ENCODE assay signal across 8 cellular contexts in genomic region chr1:94237291-94238226, GRCh38. TPM values are rescaled to one million over a fixed set of nuclear protein-coding genes. Genes with fewer than 3 reads are reported as not detected.
A peak's percentile ranks its signal among the peaks of the same experiment; 100 is the strongest.
DNase-seq lines count a peak whose midpoint lies in the region; ATAC-seq, FAIRE-seq and TF ChIP-seq lines count a peak whose summit lies in the region.

TSS of gene ARHGAP29 (minus strand) at chr1:94237584. CDS start at chr1:94231611, 5,973 bp downstream.

- no peak within 1 kb of the TSS for H2BK15ac ChIP-seq in H1 (ENCODE audit: low read length)

- H3K23ac ChIP-seq in H1 (ENCODE audit: insufficient read length) = no peak within 1 kb of the TSS

- TF ChIP-seq CTCF in GM12875 (IDR thresholded peaks at IDR 0.05; ENCODE audit: borderline replicate concordance, insufficient read depth, low read depth, low read length) = no peak
- peak in 1 of 3 experiments; percentile 11; a peak in 2 of 4 replicates for TF ChIP-seq CTCF in H1 (IDR thresholded peaks at IDR 0.05; ENCODE audit: control extremely low read depth in 1 of 3, insufficient read depth in 1 of 3, low read depth in 1 of 3, low read length in 3 of 3)

- H3K4me2 ChIP-seq in H1 (ENCODE audit: insufficient read depth in 1 of 2, low read depth in 2 of 2, low read length in 2 of 2) = peak within 1 kb of the TSS; percentile 70 to 95

- no peaks in the 10 kb centered on the region for H4K20me1 ChIP-seq in H1 (replicated peaks in 1 of 2; ENCODE audit: control insufficient read depth in 1 of 2, insufficient read depth in 2 of 2, low read length in 2 of 2)

- no peak within 1 kb of the TSS for H2BK20ac ChIP-seq in H1 (ENCODE audit: low read length)

- no peak within 1 kb of the TSS for H2BK5ac ChIP-seq in H1 (ENCODE audit: low read depth, low read length)

- no peak within 1 kb of the TSS; the same call in 1 of the 2 replicates for H4K8ac ChIP-seq in H1 (ENCODE audit: extremely low read depth, insufficient read depth, low read length)

- ATAC-seq in HG02642 (IDR thresholded peaks at IDR 0.05; ENCODE audit: poor library complexity, unreplicated experiment) = peak; percentile 92
- ATAC-seq in GM18870 (IDR thresholded peaks at IDR 0.05; ENCODE audit: unreplicated experiment) = no peak

- no peak within 1 kb of the TSS for H2BK120ac ChIP-seq in H1 (replicated peaks; ENCODE audit: low read depth, low read length)

- H3K9me3 ChIP-seq in H1 (ENCODE audit: insufficient read depth in 2 of 2, low read depth in 1 of 2, low read length in 1 of 2) = no peaks in the 10 kb centered on the region
- H3K9me3 ChIP-seq in mesodermal cell (ENCODE audit: control insufficient read depth, low read length) = no peaks in the 10 kb centered on the region

- no peak within 1 kb of the TSS for H2AK5ac ChIP-seq in H1 (ENCODE audit: low read depth, low read length)

- H2AFZ ChIP-seq in H1 (ENCODE audit: low read length) = peak within 1 kb of the TSS; percentile 100; the same call in 1 of the 2 replicates

- peaks cover 11% of the 10 kb centered on the region; the same call in 1 of the 2 replicates for H3K23me2 ChIP-seq in H1 (ENCODE audit: low read depth, low read length)

- H3K4ac ChIP-seq in H1 (replicated peaks; ENCODE audit: insufficient read length, low read depth, low read length) = no peak within 1 kb of the TSS

- CTCF ChIA-PET in H1 (lab: Charles Lee; ENCODE audit: partially characterized antibody) = interaction anchor here (0.7 to 13.1 kb wide), 17 partner anchors 10 to 212 kb away, joined by 3 to 151 read pairs (median 4); partner anchors contain the start of gene ABCD3

- peak within 1 kb of the TSS; percentile 44 for H3K4me3 ChIP-seq in GM12875 (ENCODE audit: low read depth, low read length)
- H3K4me3 ChIP-seq in H1 (ENCODE audit: extremely low read depth in 1 of 4, insufficient read depth in 2 of 4, low read depth in 3 of 4, low read length in 4 of 4) = peak within 1 kb of the TSS; percentile 53 to 84 (median 70)
- H3K4me3 ChIP-seq in mesodermal cell (ENCODE audit: extremely low read depth, insufficient read depth, low read length, poor library complexity, severe bottlenecking) = peak within 1 kb of the TSS; percentile 85

- H3K27ac ChIP-seq in H1 (ENCODE audit: low read depth, low read length) = no peak within 1 kb of the TSS
- H3K27ac ChIP-seq in mesodermal cell (ENCODE audit: low read depth, low read length, severe bottlenecking) = peak within 1 kb of the TSS; percentile 39

- no peak within 1 kb of the TSS for H3K56ac ChIP-seq in H1 (replicated peaks; ENCODE audit: insufficient read length, low read depth, low read length)

- TF ChIP-seq POLR2A in H1 (IDR thresholded peaks at IDR 0.05; ENCODE audit: control extremely low read depth in 1 of 2, low read depth in 2 of 2, low read length in 2 of 2) = peak in 1 of 2 experiments; percentile 76; a peak in 2 of 3 replicates

- H3K36me3 ChIP-seq in H1 (ENCODE audit: control insufficient read depth in 2 of 4, insufficient read depth in 4 of 4, low read length in 3 of 4) (no peaks in the 10 kb centered on the region), mesodermal cell (ENCODE audit: control insufficient read depth, insufficient read depth, low read length) (no peaks in the 10 kb centered on the region)

- peak within 1 kb of the TSS; percentile 46; the same call in 1 of the 2 replicates for H2BK12ac ChIP-seq in H1 (ENCODE audit: low read depth, low read length)

- WGBS in H1 (ENCODE audit: extremely low coverage in 1 of 2, insufficient coverage in 1 of 2, insufficient read length in 1 of 2, insufficient replicate concordance in 2 of 2, low coverage in 1 of 2, low lambda C conversion rate in 2 of 2, missing lambda C conversion rate in 1 of 2), 2 experiments = 3% methylated on average over 47 of the region's 88 CpGs; no CpG with 5 or more reads in 1 of the 2 experiments
- WGBS in mesodermal cell (ENCODE audit: insufficient coverage in 2 of 2), 2 experiments = 0 to 10% methylated on average over 37 to 61 of the region's 88 CpGs

- TF ChIP-seq EP300 in H1 (IDR thresholded peaks at IDR 0.05; ENCODE audit: borderline replicate concordance in 1 of 2, low read depth in 2 of 2, low read length in 2 of 2) = no peak

- no peak for FAIRE-seq in H1 (lab: Jason Lieb, UNC)

- no peak within 1 kb of the TSS; the same call in 1 of the 2 replicates for H3K18ac ChIP-seq in H1 (ENCODE audit: extremely low read depth, low read length)

- H3K14ac ChIP-seq in H1 (ENCODE audit: insufficient read length) = no peak within 1 kb of the TSS

- H4K5ac ChIP-seq in H1 (ENCODE audit: insufficient read length, low read depth, low read length) = no peak within 1 kb of the TSS

- DNase-seq in NCI-H1930 (lab: John Stamatoyannopoulos, UW) (peak; percentile 53 to 79), H1 (ENCODE audit: low read depth in 1 of 2, low spot score in 2 of 2) (peak in 1 of 2 experiments; percentile 89)
- DNase-seq in activated CD4-positive, alpha-beta T cell treated with anti-CD3 and anti-CD28 coated beads, Interleukin-2, amount 50 U/mL, for 48 hours = peak; percentile 63 to 64
- peak; percentile 32 for DNase-seq in stimulated activated CD8-positive, alpha-beta memory T cell treated with anti-CD3 and anti-CD28 coated beads, Interleukin-4, amount 100 ng/mL, for 24 hours (ENCODE audit: low read depth)

- H3K79me2 ChIP-seq in H1 (ENCODE audit: control insufficient read depth in 1 of 2, insufficient read depth in 2 of 2, low read length in 2 of 2) = no peaks in the 10 kb centered on the region

- peaks cover 0 to 2% (median 0%) of the 10 kb centered on the region in 4 experiments; a peak in 1 of 7 replicates for H3K4me1 ChIP-seq in H1 (replicated peaks in 1 of 4; ENCODE audit: control insufficient read depth in 3 of 4, insufficient read depth in 4 of 4, low read length in 3 of 4)
- H3K4me1 ChIP-seq in mesodermal cell (ENCODE audit: control insufficient read depth, insufficient read depth, low read length, poor library complexity, severe bottlenecking) = peaks cover 7% of the 10 kb centered on the region

- no peak within 1 kb of the TSS for H4K91ac ChIP-seq in H1 (replicated peaks; ENCODE audit: insufficient read length, low read length)

- H3K79me1 ChIP-seq in H1 (ENCODE audit: low read depth, low read length) = no peaks in the 10 kb centered on the region

- H3K27me3 ChIP-seq in H1 (replicated peaks in 1 of 4; ENCODE audit: control insufficient read depth in 3 of 4, extremely low read depth in 1 of 4, insufficient read depth in 3 of 4, low read length in 3 of 4) = peaks cover 17 to 40% (median 32%) of the 10 kb centered on the region in 4 experiments

- TF ChIP-seq RAD21 in H1 (IDR thresholded peaks at IDR 0.05 in 1 of 2, conservative IDR thresholded peaks at IDR 0.05 in 1 of 2; ENCODE audit: low read depth in 2 of 2, low read length in 2 of 2) = peak; percentile 20 to 22; a peak in 2 of 4 replicates

- POLR2A ChIA-PET in H1 (lab: Charles Lee; ENCODE audit: partially characterized antibody) = interaction anchor here (0.7 to 2.7 kb wide), 3 partner anchors 10 to 176 kb away, joined by 3 to 11 read pairs (median 3); no protein-coding TSS in a partner anchor

- H3K9ac ChIP-seq in H1 (replicated peaks in 1 of 4; ENCODE audit: extremely low read depth in 1 of 4, low read depth in 3 of 4, low read length in 3 of 4) = peak within 1 kb of the TSS in 2 of 4 experiments; percentile 34 to 85; a peak in 4 of 7 replicates

TF ChIP-seq in H1, 55 proteins besides CTCF, POLR2A, EP300 and RAD21 (continues in another document):
- TF ChIP-seq NRF1 (IDR thresholded peaks at IDR 0.05; ENCODE audit: low read depth, low read length) (no peak), CREB1 (IDR thresholded peaks at IDR 0.05) (peak; percentile 91), TBP (IDR thresholded peaks at IDR 0.05; ENCODE audit: low read depth, low read length) (peak; percentile 78), KDM4A (IDR thresholded peaks at IDR 0.05; ENCODE audit: low read depth, low read length, severe bottlenecking) (peak; percentile 99), BACH1 (IDR thresholded peaks at IDR 0.05; ENCODE audit: low read length) (no peak), JUN (IDR thresholded peaks at IDR 0.05; ENCODE audit: low read depth, low read length) (no peak), POLR2AphosphoS5 (IDR thresholded peaks at IDR 0.05; ENCODE audit: low read depth, low read length) (peak; percentile 84), SUZ12 (IDR thresholded peaks at IDR 0.05; ENCODE audit: low read length) (no peak; the same call in 1 of the 2 replicates), SIN3A (conservative IDR thresholded peaks at IDR 0.05 in 1 of 2, IDR thresholded peaks at IDR 0.05 in 1 of 2; ENCODE audit: low read depth in 1 of 2, low read length in 2 of 2) (0 out of 4 replicates have a peak, but pooled peaks of 1 of the 2 experiments have one; percentile 27), POU5F1 (IDR thresholded peaks at IDR 0.05; ENCODE audit: low read depth, low read length) (no peak), YY1 (IDR thresholded peaks at IDR 0.05; ENCODE audit: low read depth, low read length) (0 out of 2 replicates have a peak, but pooled peaks have one; percentile 41), RBBP5 (IDR thresholded peaks at IDR 0.05; ENCODE audit: borderline replicate concordance, low read depth, low read length) (peak; percentile 69; the same call in 1 of the 2 replicates), KDM5A (IDR thresholded peaks at IDR 0.05; ENCODE audit: low read length) (no peak), GABPA (IDR thresholded peaks at IDR 0.05; ENCODE audit: borderline replicate concordance, insufficient read depth, low read length) (no peak), CBX5 (IDR thresholded peaks at IDR 0.05; ENCODE audit: low read depth, low read length) (no peak), SP2 (IDR thresholded peaks at IDR 0.05; ENCODE audit: low read length) (no peak), EGR1 (IDR thresholded peaks at IDR 0.05; ENCODE audit: borderline replicate concordance, low read depth, low read length) (peak; percentile 95), SAP30 (IDR thresholded peaks at IDR 0.05; ENCODE audit: insufficient read depth, insufficient replicate concordance, low read length) (no peak), TEAD4 (IDR thresholded peaks at IDR 0.05; ENCODE audit: low read depth, low read length) (no peak), CBX8 (IDR thresholded peaks at IDR 0.05; ENCODE audit: borderline replicate concordance, low read depth, low read length) (no peak)

RNA-seq across cellular contexts. Expression of gene ARHGAP29, which starts in this region (rescaled TPM):
- 2.9 and 3.2 TPM in 2 replicates for total RNA-seq in H1 (2021; fragmentation: NEBNext Ultra II Directional; extraction: Animal tissue kit (Norgen Biotek cat#: 25700))
- 0.49 and 0.57 TPM in 2 replicates for polyA plus RNA-seq in H1 (2011; rRNA removed)
- 1.2 TPM for polyA plus RNA-seq in H1 (2011; cell fraction: cytosol; rRNA removed)
- polyA plus RNA-seq in H1 (2011; cell fraction: nucleus; rRNA removed) = 0.60 TPM
- polyA plus RNA-seq in H1 (2012, experiment 1 of 2) = 0.60 to 1.3 TPM (median 0.85 TPM) in 4 replicates
- polyA plus RNA-seq in H1 (2012, experiment 2 of 2) = 0.12 TPM
- 1.8 TPM for polyA plus RNA-seq in H1 (2013, experiment 1 of 2)
- polyA plus RNA-seq in H1 (2013, experiment 2 of 2) = 1.8 TPM
- polyA minus RNA-seq in H1 (2011; rRNA and poly(A)+ RNA removed) = 2.7 and 2.9 TPM in 2 replicates
- polyA minus RNA-seq in H1 (2011; cell fraction: cytosol; rRNA and poly(A)+ RNA removed) = 1.7 TPM
- 3.5 TPM for polyA minus RNA-seq in H1 (2011; cell fraction: nucleus; rRNA and poly(A)+ RNA removed)
- 100 TPM for polyA plus RNA-seq in mesodermal cell (2013, experiment 1 of 2)
- 116 TPM for polyA plus RNA-seq in mesodermal cell (2013, experiment 2 of 2)
